Comparison of ENCODE assay signal across 9 cellular contexts in the genomic region with DNA sequence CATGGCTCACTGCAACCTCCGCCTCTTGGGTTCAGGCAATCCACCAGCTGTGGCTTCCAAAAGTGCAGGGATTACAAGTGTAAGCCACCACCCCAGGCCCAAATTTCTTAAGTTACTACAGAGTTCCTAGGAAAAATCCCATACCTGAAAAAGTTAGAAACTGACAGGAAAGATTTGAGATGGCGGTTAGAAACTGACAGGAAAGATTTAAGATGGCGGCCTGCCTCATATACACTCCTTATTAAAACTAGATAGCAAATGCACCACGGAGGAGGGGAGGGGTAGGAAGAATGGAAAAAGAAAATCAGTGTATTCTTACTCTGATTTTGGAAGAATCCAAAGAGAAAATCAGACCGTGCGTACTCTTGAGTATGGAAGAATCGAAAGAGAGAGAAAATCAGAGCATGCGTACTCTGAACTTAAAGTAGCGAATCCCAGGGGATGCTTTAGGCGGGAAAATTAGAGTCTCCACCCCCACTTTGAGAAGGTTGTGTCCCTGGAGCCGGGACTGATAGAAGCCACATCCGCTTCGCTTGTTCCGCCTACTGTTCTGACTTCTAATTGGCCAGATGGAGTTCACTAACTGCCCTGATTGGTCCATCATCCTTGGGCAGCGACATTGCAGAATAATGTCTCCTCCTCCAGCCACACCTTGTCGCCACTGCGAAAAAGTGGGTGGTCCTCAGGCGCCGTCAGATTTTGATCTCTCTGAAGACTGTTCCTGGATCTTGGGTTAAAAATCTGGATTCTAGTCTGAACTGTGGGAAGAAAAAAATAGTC. TPM values are rescaled to one million over a fixed set of nuclear protein-coding genes. Genes with fewer than 3 reads are reported as not detected.
"Had no signal": no experiment of that assay in that cellular context is flagged by ENCODE, and none has a peak within 500 bp of the region (broad histone marks: within the 10 kb centered on the region; RNA-seq: fewer than 3 reads in every experiment).

A gene with protein sequence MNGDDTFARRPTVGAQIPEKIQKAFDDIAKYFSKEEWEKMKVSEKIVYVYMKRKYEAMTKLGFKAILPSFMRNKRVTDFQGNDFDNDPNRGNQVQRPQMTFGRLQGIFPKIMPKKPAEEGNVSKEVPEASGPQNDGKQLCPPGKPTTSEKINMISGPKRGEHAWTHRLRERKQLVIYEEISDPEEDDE (minus strand): TSS at position 389 of the 780 bp plus-strand sequence. CDS start 1,454 bp downstream, outside the sequence.

RNA-seq across cellular contexts. Expression of the gene that starts here (rescaled TPM):
- total RNA-seq: LHCN-M2, MCF 10A, OCI-LY7, PC-9, Right ventricle myocardium inferior, RPMI7951, SJCRH30, SK-MEL-5, T-cell had no signal
